Comparison of ENCODE assay signal across 1 cellular context in genomic region chr12:113120670-113121370, GRCh38.
TF ChIP-seq lines count a peak whose summit lies in the region.

No MANE protein-coding gene starts in this region.

TF ChIP-seq in GM23338, 12 proteins besides CTCF, POLR2A, EP300 and RAD21 (continued from another document):
- TF ChIP-seq ZNF462 (CRISPR knock-in tag; IDR thresholded peaks at IDR 0.05) = no peak
- no peak for TF ChIP-seq POLR2AphosphoS5 (IDR thresholded peaks at IDR 0.05; ENCODE audit: low read depth)
- TF ChIP-seq ETS1 (IDR thresholded peaks at IDR 0.05) = no peak
- no peak for TF ChIP-seq JUNB (IDR thresholded peaks at IDR 0.05; ENCODE audit: unreplicated experiment)
- TF ChIP-seq NANOG (IDR thresholded peaks at IDR 0.05; ENCODE audit: borderline replicate concordance) = no peak
